24 cellular contexts compared by ENCODE assay signal in genomic region chr1:110750446-110751029, GRCh38.
"Had no signal": no experiment of that assay in that cellular context is flagged by ENCODE, and none has a peak within 500 bp of the region (broad histone marks: within the 10 kb centered on the region; RNA-seq: fewer than 3 reads in every experiment).

No MANE protein-coding gene starts in this region.

- H3K9me3 ChIP-seq: gastroesophageal sphincter, heart left ventricle had no signal

- ATAC-seq: activated CD8-positive, alpha-beta T cell treated with anti-CD3 and anti-CD28 coated beads for 36 hours; activated naive CD8-positive, alpha-beta T cell treated with anti-CD3 and anti-CD28 coated beads, Interleukin-2, amount 50 U/mL, for 24 hours; gastroesophageal sphincter; heart left ventricle; naive thymus-derived CD4-positive, alpha-beta T cell; T-cell had no signal

- H3K27me3 Mint-ChIP-seq: activated CD8-positive, alpha-beta T cell treated with anti-CD3 and anti-CD28 coated beads for 36 hours had no signal

- H3K4me1 ChIP-seq: gastroesophageal sphincter, heart left ventricle had no signal

- H3K4me1 Mint-ChIP-seq: activated CD4-positive, alpha-beta T cell treated with anti-CD3 and anti-CD28 coated beads, Interleukin-2, amount 10 ng/mL, durations not matched to agents 7 days and 5 days; naive thymus-derived CD4-positive, alpha-beta T cell; neural crest cell; T-cell had no signal

- H3K4me3 Mint-ChIP-seq: activated CD4-positive, alpha-beta T cell treated with anti-CD3 and anti-CD28 coated beads, Interleukin-2, amount 10 ng/mL, durations not matched to agents 7 days and 5 days; activated CD8-positive, alpha-beta T cell treated with anti-CD3 and anti-CD28 coated beads for 36 hours; activated naive CD8-positive, alpha-beta T cell treated with anti-CD3 and anti-CD28 coated beads, Interleukin-2, amount 50 U/mL, for 24 hours; activated T-helper 1 cell treated with anti-CD3 and anti-CD28 coated beads, Interleukin-12 subunit alpha, Interleukin-12 subunit beta, Interleukin-2, Interleukin-4 antibody, amounts not matched to agents 30 ng/mL and 10 ng/mL and 1 ng/mL, durations not matched to agents 14 hours and 24 hours and 36 hours; naive thymus-derived CD4-positive, alpha-beta T cell; neural crest cell; T-cell; T-helper 2 cell treated with Interferon-gamma antibody and Interleukin-4, amounts not matched to agents 5 μg/mL and 100 μg/mL, for 36 hours had no signal

- H3K36me3 ChIP-seq: gastroesophageal sphincter, heart left ventricle had no signal

- H3K9me3 Mint-ChIP-seq: activated CD4-positive, alpha-beta T cell treated with anti-CD3 and anti-CD28 coated beads, Interleukin-2, amount 10 ng/mL, durations not matched to agents 7 days and 5 days; activated CD8-positive, alpha-beta T cell treated with anti-CD3 and anti-CD28 coated beads for 36 hours; activated naive CD8-positive, alpha-beta T cell treated with anti-CD3 and anti-CD28 coated beads, Interleukin-2, amount 50 U/mL, for 24 hours; activated T-helper 1 cell treated with anti-CD3 and anti-CD28 coated beads, Interleukin-12 subunit alpha, Interleukin-12 subunit beta, Interleukin-2, Interleukin-4 antibody, amounts not matched to agents 30 ng/mL and 10 ng/mL and 1 ng/mL, durations not matched to agents 14 hours and 24 hours and 36 hours; neural crest cell; T-cell; T-helper 2 cell treated with Interferon-gamma antibody and Interleukin-4, amounts not matched to agents 5 μg/mL and 100 μg/mL, for 36 hours had no signal

- DNase-seq: activated CD4-positive, alpha-beta T cell treated with anti-CD3 and anti-CD28 coated beads, Interleukin-2, amount 10 ng/mL, durations not matched to agents 7 days and 5 days; activated CD4-positive, CD25-positive, alpha-beta regulatory T cell treated with anti-CD3 and anti-CD28 coated beads, Interleukin-2, amount 50 U/mL, for 72 hours; activated CD8-positive, alpha-beta T cell treated with anti-CD3 and anti-CD28 coated beads for 36 hours; activated gamma-delta T cell; activated naive CD4-positive, alpha-beta T cell treated with anti-CD3 and anti-CD28 coated beads, Interleukin-2, amount 50 U/mL, for 16 hours; activated naive CD8-positive, alpha-beta T cell treated with anti-CD3 and anti-CD28 coated beads, Interleukin-2, amount 50 U/mL, for 24 hours; aorta; central memory CD4-positive, alpha-beta T cell; heart left ventricle; kidney; naive thymus-derived CD4-positive, alpha-beta T cell; retina; stimulated activated CD4-positive, alpha-beta T cell treated with anti-CD3 and anti-CD28 coated beads, Interleukin-4, amount 100 ng/mL, for 1 hour; stimulated activated naive CD4-positive, alpha-beta T cell treated with Interleukin-2 at 50 U/mL for 16 hours; T-cell had no signal

- H3K27ac Mint-ChIP-seq: activated CD4-positive, alpha-beta T cell treated with anti-CD3 and anti-CD28 coated beads, Interleukin-2, amount 10 ng/mL, durations not matched to agents 7 days and 5 days; activated CD8-positive, alpha-beta T cell treated with anti-CD3 and anti-CD28 coated beads for 36 hours; activated naive CD8-positive, alpha-beta T cell treated with anti-CD3 and anti-CD28 coated beads, Interleukin-2, amount 50 U/mL, for 24 hours; activated T-helper 1 cell treated with anti-CD3 and anti-CD28 coated beads, Interleukin-12 subunit alpha, Interleukin-12 subunit beta, Interleukin-2, Interleukin-4 antibody, amounts not matched to agents 30 ng/mL and 10 ng/mL and 1 ng/mL, durations not matched to agents 14 hours and 24 hours and 36 hours; naive thymus-derived CD4-positive, alpha-beta T cell; progenitor cell of endocrine pancreas; T-cell; T-helper 2 cell treated with Interferon-gamma antibody and Interleukin-4, amounts not matched to agents 5 μg/mL and 100 μg/mL, for 36 hours had no signal

- H3K36me3 Mint-ChIP-seq: naive thymus-derived CD4-positive, alpha-beta T cell; T-cell had no signal

- H3K27ac ChIP-seq: coronary artery, epithelial cell of prostate, gastroesophageal sphincter, heart left ventricle, VCaP had no signal

- H3K4me3 ChIP-seq: coronary artery, gastroesophageal sphincter, heart left ventricle, lung had no signal
